ENCODE assay signal across 16 cellular contexts in genomic region chr2:206937519-206937918, GRCh38. TPM values are rescaled to one million over a fixed set of nuclear protein-coding genes. Genes with fewer than 3 reads are reported as not detected.
DNase-seq lines count a peak whose midpoint lies in the region; ATAC-seq, FAIRE-seq and TF ChIP-seq lines count a peak whose summit lies in the region.
"Had no signal": no experiment of that assay in that cellular context is flagged by ENCODE, and none has a peak within 500 bp of the region (broad histone marks: within the 10 kb centered on the region; RNA-seq: fewer than 3 reads in every experiment).

No MANE protein-coding gene starts in this region.

- no peak overlapping the region for H3K27ac Mint-ChIP-seq in Caco-2 (ENCODE audit: unreplicated experiment)
- H3K27ac Mint-ChIP-seq: memory B cell, T-cell had no signal

- H3K4me1 Mint-ChIP-seq in Caco-2 (ENCODE audit: low read depth, unreplicated experiment), result no peaks in the 10 kb centered on the region
- H3K4me1 Mint-ChIP-seq: T-cell had no signal

- FAIRE-seq in GM19239 (lab: Jason Lieb, UNC), result peak; percentile 60
- FAIRE-seq: bronchial epithelial cell had no signal

- H3K4me3 ChIP-seq in GM12864 (ENCODE audit: low read depth, low read length), result no peak overlapping the region
- H3K4me3 ChIP-seq in Caco-2 (ENCODE audit: low read depth, low read length), result no peak overlapping the region

- intact Hi-C loops in Caco-2 (cut with micrococcal nuclease; ENCODE audit: unreplicated experiment), result no loop called here

- no peaks in the 10 kb centered on the region for H3K27me3 ChIP-seq in Caco-2 (replicated peaks; ENCODE audit: control insufficient read depth, insufficient read depth, low read length)

- H3K9me3 ChIP-seq in Caco-2, result no peaks in the 10 kb centered on the region; the same call in 1 of the 2 replicates

- H3K36me3 ChIP-seq in Caco-2 (ENCODE audit: control insufficient read depth, insufficient read depth, low read length), result no peaks in the 10 kb centered on the region

- no peak overlapping the region for H3K4me3 Mint-ChIP-seq in Caco-2 (ENCODE audit: unreplicated experiment)
- H3K4me3 Mint-ChIP-seq: memory B cell, T-cell had no signal

- TF ChIP-seq CTCF in GM12864 (IDR thresholded peaks at IDR 0.05; ENCODE audit: low read depth, low read length, missing control alignments), result no peak
- TF ChIP-seq CTCF in Caco-2 (IDR thresholded peaks at IDR 0.05; ENCODE audit: insufficient read depth in 1 of 2, low read depth in 1 of 2, low read length in 1 of 2, severe bottlenecking in 1 of 2, unreplicated experiment in 1 of 2), result no peak

- POLR2A ChIA-PET in Caco-2 (lab: Charles Lee), result no interaction called here

- H3K27me3 Mint-ChIP-seq in Caco-2 (ENCODE audit: insufficient read depth, unreplicated experiment), result peaks cover 6% of the 10 kb centered on the region

- CTCF ChIA-PET in Caco-2 (lab: Charles Lee), result no interaction called here

- no TSS peak for BruUV-seq in Caco-2 (replicated peaks; lab: Mats Ljungman, UMichigan)

- H3K36me3 Mint-ChIP-seq in Caco-2 (ENCODE audit: insufficient read depth, unreplicated experiment), result no peaks in the 10 kb centered on the region
- H3K36me3 Mint-ChIP-seq: memory B cell, T-cell had no signal

- ATAC-seq in HG02588 (IDR thresholded peaks at IDR 0.05; ENCODE audit: unreplicated experiment) (peak; percentile 90), HG03432 (IDR thresholded peaks at IDR 0.05; ENCODE audit: unreplicated experiment) (peak; percentile 94)
- ATAC-seq: T-cell had no signal

- no peaks in the 10 kb centered on the region for H3K9me3 Mint-ChIP-seq in Caco-2 (ENCODE audit: unreplicated experiment)
- H3K9me3 Mint-ChIP-seq: memory B cell, T-cell had no signal

- no peaks in the 10 kb centered on the region for H3K4me1 ChIP-seq in Caco-2

- DNase-seq in GM12864 (ENCODE audit: low read depth), result peak; percentile 21
- DNase-seq in GM19239 (ENCODE audit: insufficient read length, low spot score), result no peak
- no peak for DNase-seq in SIG-M5 treated with dmso at 0.1 percent for 504 hours (lab: John Stamatoyannopoulos, UW; ENCODE audit: unreplicated experiment)
- no peak for DNase-seq in Caco-2
- DNase-seq in NCI-H146 treated with DMSO at 0.1 percent for 48 hours (lab: John Stamatoyannopoulos, UW; ENCODE audit: unreplicated experiment), result no peak
- no peak for DNase-seq in GM19240 (ENCODE audit: insufficient read length, low spot score)
- DNase-seq: activated CD4-positive, alpha-beta T cell treated with anti-CD3 and anti-CD28 coated beads, Interleukin-2, amount 50 U/mL, for 4 hours; activated gamma-delta T cell; DMS53; NCI-H1436; NK-92 treated with Interleukin-12 subunit alpha and Interleukin-12 subunit beta, amount 100 ng/mL, for 24 hours; T-cell had no signal

RNA-seq across cellular contexts. Expression of gene CPO, which starts 1.8 kb away (rescaled TPM):
- total RNA-seq in Caco-2 (2022), result not detected in 2 replicates
- total RNA-seq: bronchial epithelial cell had no signal
